ENCODE assay signal across 2 cellular contexts in the genomic region with DNA sequence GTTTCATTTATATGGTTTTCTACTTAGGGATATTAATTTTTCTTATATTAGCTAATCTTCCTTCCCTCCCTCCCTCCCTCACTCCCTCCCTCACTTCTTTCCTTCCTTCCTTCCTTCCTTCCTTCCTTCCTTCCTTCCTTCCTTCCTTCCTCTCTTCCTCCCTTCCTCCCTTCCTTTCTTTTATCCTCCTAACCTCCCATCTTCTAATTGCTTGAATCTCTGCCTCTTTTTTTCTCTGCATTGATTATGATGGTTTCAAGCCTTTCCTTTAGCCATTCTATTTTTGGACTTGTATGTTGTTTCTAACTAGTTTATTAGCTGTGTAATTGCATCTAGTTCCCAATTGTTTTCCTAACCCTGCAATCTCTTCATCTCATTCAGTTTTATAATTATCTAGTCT.
TF ChIP-seq lines count a peak whose summit lies in the region.

No MANE protein-coding gene starts in this region.

TF ChIP-seq in SK-N-SH, 30 proteins besides CTCF, POLR2A, EP300 and RAD21 (continued from another document):
- TF ChIP-seq, protein P1, sequence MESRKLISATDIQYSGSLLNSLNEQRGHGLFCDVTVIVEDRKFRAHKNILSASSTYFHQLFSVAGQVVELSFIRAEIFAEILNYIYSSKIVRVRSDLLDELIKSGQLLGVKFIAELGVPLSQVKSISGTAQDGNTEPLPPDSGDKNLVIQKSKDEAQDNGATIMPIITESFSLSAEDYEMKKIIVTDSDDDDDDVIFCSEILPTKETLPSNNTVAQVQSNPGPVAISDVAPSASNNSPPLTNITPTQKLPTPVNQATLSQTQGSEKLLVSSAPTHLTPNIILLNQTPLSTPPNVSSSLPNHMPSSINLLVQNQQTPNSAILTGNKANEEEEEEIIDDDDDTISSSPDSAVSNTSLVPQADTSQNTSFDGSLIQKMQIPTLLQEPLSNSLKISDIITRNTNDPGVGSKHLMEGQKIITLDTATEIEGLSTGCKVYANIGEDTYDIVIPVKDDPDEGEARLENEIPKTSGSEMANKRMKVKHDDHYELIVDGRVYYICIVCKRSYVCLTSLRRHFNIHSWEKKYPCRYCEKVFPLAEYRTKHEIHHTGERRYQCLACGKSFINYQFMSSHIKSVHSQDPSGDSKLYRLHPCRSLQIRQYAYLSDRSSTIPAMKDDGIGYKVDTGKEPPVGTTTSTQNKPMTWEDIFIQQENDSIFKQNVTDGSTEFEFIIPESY (IDR thresholded peaks at IDR 0.05; ENCODE audit: borderline replicate concordance, low read depth): no peak
- TF ChIP-seq, protein P2, sequence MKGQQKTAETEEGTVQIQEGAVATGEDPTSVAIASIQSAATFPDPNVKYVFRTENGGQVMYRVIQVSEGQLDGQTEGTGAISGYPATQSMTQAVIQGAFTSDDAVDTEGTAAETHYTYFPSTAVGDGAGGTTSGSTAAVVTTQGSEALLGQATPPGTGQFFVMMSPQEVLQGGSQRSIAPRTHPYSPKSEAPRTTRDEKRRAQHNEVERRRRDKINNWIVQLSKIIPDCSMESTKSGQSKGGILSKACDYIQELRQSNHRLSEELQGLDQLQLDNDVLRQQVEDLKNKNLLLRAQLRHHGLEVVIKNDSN (IDR thresholded peaks at IDR 0.05; ENCODE audit: borderline replicate concordance, low read depth): no peak
- TF ChIP-seq SIN3A (IDR thresholded peaks at IDR 0.05; ENCODE audit: borderline replicate concordance, low read depth, low read length) (no peak), ELF1 (IDR thresholded peaks at IDR 0.05) (no peak), RCOR1 (IDR thresholded peaks at IDR 0.05; ENCODE audit: low read length) (no peak), JUND (IDR thresholded peaks at IDR 0.05) (no peak), GABPA (IDR thresholded peaks at IDR 0.05; ENCODE audit: low read depth) (no peak), RFX5 (IDR thresholded peaks at IDR 0.05; ENCODE audit: low read length) (no peak), POLR2AphosphoS5 (IDR thresholded peaks at IDR 0.05; ENCODE audit: low read depth, low read length) (no peak)
- TF ChIP-seq, protein P3, sequence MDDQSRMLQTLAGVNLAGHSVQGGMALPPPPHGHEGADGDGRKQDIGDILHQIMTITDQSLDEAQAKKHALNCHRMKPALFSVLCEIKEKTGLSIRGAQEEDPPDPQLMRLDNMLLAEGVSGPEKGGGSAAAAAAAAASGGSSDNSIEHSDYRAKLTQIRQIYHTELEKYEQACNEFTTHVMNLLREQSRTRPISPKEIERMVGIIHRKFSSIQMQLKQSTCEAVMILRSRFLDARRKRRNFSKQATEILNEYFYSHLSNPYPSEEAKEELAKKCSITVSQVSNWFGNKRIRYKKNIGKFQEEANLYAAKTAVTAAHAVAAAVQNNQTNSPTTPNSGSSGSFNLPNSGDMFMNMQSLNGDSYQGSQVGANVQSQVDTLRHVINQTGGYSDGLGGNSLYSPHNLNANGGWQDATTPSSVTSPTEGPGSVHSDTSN (IDR thresholded peaks at IDR 0.05): no peak

TF ChIP-seq in SK-N-SH treated with all-trans-retinoic acid at 6 μM for 48 hours, 23 proteins besides CTCF, POLR2A, EP300 and RAD21 (continued from another document):
- TF ChIP-seq, protein P4, sequence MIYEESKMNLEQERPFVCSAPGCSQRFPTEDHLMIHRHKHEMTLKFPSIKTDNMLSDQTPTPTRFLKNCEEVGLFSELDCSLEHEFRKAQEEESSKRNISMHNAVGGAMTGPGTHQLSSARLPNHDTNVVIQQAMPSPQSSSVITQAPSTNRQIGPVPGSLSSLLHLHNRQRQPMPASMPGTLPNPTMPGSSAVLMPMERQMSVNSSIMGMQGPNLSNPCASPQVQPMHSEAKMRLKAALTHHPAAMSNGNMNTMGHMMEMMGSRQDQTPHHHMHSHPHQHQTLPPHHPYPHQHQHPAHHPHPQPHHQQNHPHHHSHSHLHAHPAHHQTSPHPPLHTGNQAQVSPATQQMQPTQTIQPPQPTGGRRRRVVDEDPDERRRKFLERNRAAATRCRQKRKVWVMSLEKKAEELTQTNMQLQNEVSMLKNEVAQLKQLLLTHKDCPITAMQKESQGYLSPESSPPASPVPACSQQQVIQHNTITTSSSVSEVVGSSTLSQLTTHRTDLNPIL (CRISPR knock-in tag; IDR thresholded peaks at IDR 0.05; ENCODE audit: low read depth): no peak
- TF ChIP-seq OSR1 (CRISPR knock-in tag; IDR thresholded peaks at IDR 0.05): no peak
- TF ChIP-seq, protein P5, sequence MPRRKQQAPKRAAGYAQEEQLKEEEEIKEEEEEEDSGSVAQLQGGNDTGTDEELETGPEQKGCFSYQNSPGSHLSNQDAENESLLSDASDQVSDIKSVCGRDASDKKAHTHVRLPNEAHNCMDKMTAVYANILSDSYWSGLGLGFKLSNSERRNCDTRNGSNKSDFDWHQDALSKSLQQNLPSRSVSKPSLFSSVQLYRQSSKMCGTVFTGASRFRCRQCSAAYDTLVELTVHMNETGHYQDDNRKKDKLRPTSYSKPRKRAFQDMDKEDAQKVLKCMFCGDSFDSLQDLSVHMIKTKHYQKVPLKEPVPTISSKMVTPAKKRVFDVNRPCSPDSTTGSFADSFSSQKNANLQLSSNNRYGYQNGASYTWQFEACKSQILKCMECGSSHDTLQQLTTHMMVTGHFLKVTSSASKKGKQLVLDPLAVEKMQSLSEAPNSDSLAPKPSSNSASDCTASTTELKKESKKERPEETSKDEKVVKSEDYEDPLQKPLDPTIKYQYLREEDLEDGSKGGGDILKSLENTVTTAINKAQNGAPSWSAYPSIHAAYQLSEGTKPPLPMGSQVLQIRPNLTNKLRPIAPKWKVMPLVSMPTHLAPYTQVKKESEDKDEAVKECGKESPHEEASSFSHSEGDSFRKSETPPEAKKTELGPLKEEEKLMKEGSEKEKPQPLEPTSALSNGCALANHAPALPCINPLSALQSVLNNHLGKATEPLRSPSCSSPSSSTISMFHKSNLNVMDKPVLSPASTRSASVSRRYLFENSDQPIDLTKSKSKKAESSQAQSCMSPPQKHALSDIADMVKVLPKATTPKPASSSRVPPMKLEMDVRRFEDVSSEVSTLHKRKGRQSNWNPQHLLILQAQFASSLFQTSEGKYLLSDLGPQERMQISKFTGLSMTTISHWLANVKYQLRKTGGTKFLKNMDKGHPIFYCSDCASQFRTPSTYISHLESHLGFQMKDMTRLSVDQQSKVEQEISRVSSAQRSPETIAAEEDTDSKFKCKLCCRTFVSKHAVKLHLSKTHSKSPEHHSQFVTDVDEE (CRISPR knock-in tag; IDR thresholded peaks at IDR 0.05): no peak
- TF ChIP-seq ZC3H10 (CRISPR knock-in tag; IDR thresholded peaks at IDR 0.05): no peak
- TF ChIP-seq PPARA (CRISPR knock-in tag; IDR thresholded peaks at IDR 0.05; ENCODE audit: borderline replicate concordance): no peak
- TF ChIP-seq, protein P6, sequence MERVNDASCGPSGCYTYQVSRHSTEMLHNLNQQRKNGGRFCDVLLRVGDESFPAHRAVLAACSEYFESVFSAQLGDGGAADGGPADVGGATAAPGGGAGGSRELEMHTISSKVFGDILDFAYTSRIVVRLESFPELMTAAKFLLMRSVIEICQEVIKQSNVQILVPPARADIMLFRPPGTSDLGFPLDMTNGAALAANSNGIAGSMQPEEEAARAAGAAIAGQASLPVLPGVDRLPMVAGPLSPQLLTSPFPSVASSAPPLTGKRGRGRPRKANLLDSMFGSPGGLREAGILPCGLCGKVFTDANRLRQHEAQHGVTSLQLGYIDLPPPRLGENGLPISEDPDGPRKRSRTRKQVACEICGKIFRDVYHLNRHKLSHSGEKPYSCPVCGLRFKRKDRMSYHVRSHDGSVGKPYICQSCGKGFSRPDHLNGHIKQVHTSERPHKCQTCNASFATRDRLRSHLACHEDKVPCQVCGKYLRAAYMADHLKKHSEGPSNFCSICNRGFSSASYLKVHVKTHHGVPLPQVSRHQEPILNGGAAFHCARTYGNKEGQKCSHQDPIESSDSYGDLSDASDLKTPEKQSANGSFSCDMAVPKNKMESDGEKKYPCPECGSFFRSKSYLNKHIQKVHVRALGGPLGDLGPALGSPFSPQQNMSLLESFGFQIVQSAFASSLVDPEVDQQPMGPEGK (CRISPR knock-in tag; IDR thresholded peaks at IDR 0.05; ENCODE audit: borderline replicate concordance): no peak
